Comparison of ENCODE assay signal across 24 cellular contexts in genomic region chr13:56189978-56190377, GRCh38.
DNase-seq lines count a peak whose midpoint lies in the region; FAIRE-seq and TF ChIP-seq lines count a peak whose summit lies in the region.
"Had no signal": no experiment of that assay in that cellular context is flagged by ENCODE, and none has a peak within 500 bp of the region (broad histone marks: within the 10 kb centered on the region; RNA-seq: fewer than 3 reads in every experiment).

No MANE protein-coding gene starts in this region.

- no peaks in the 10 kb centered on the region for H3K4me1 ChIP-seq in H9 (ENCODE audit: insufficient read depth, low read length)
- H3K4me1 ChIP-seq in neuronal stem cell (ENCODE audit: control insufficient read depth in 2 of 2, insufficient read depth in 1 of 2, low read depth in 1 of 2, low read length in 2 of 2) = no peaks in the 10 kb centered on the region
- H3K4me1 ChIP-seq: BE2C, BLaER1, Caco-2 had no signal

- H2BK12ac ChIP-seq in H9 (ENCODE audit: insufficient read length, low read depth, low read length) = no peak overlapping the region
- no peak overlapping the region for H2BK12ac ChIP-seq in neuronal stem cell (ENCODE audit: low read length)

- no peaks in the 10 kb centered on the region for H3K27me3 ChIP-seq in H9 (ENCODE audit: insufficient read depth, low read length)
- H3K27me3 ChIP-seq in bronchial epithelial cell (ENCODE audit: control insufficient read depth, insufficient read depth, low read length) = no peaks in the 10 kb centered on the region
- no peaks in the 10 kb centered on the region for H3K27me3 ChIP-seq in neuronal stem cell (ENCODE audit: control insufficient read depth in 3 of 3, insufficient read depth in 3 of 3, low read depth in 1 of 3, low read length in 3 of 3)
- H3K27me3 ChIP-seq: BE2C, BLaER1 had no signal

- H2AK5ac ChIP-seq in H9 (ENCODE audit: insufficient read length, low read length) = no peak overlapping the region
- no peak overlapping the region for H2AK5ac ChIP-seq in neuronal stem cell (ENCODE audit: low read depth, low read length)

- H3K4ac ChIP-seq in H9 (ENCODE audit: low read depth, low read length) = no peak overlapping the region
- no peak overlapping the region for H3K4ac ChIP-seq in neuronal stem cell (ENCODE audit: low read length)

- H3K79me2 ChIP-seq in H9 (ENCODE audit: insufficient read depth, low read length) = no peaks in the 10 kb centered on the region

- H2BK20ac ChIP-seq in H9 (ENCODE audit: low read depth, low read length, poor library complexity, severe bottlenecking) = no peak overlapping the region

- no peak for DNase-seq in H9
- DNase-seq in bronchial epithelial cell (ENCODE audit: low read depth) = no peak
- no peak for DNase-seq in neuronal stem cell (ENCODE audit: low spot score)
- no peak for DNase-seq in GM19238 (ENCODE audit: insufficient read length, low spot score)
- DNase-seq in NCI-H2081 treated with DMSO at 0.1 percent for 48 hours (lab: John Stamatoyannopoulos, UW) = no peak
- no peak for DNase-seq in COLO668 (lab: John Stamatoyannopoulos, UW; ENCODE audit: unreplicated experiment)
- no peak for DNase-seq in activated CD8-positive, alpha-beta memory T cell treated with anti-CD3 and anti-CD28 coated beads, Interleukin-2, amount 50 U/mL, for 4 hours
- DNase-seq: 8988T; ACHN; BE2C; C1 segment of cervical spinal cord; Caco-2; Calu3; CD4-positive, alpha-beta memory T cell; CD4-positive, CD25-positive, alpha-beta regulatory T cell; CD8-positive, alpha-beta memory T cell; DMS79 treated with DMSO at 0.1 percent for 48 hours; GF-D8 had no signal

- H3K23ac ChIP-seq in H9 (ENCODE audit: insufficient read length, low read depth, low read length) (no peak overlapping the region), neuronal stem cell (ENCODE audit: low read depth, low read length, poor library complexity) (no peak overlapping the region)

- H4K5ac ChIP-seq in H9 (ENCODE audit: insufficient read length, low read depth, low read length) = no peak overlapping the region

- no peak overlapping the region for H3T11ph ChIP-seq in H9 (ENCODE audit: low read length)

- H3K27ac ChIP-seq in H9 (ENCODE audit: insufficient read length, low read depth, low read length) (no peak overlapping the region), neuronal stem cell (replicated peaks; ENCODE audit: low read length) (no peak overlapping the region)
- H3K27ac ChIP-seq: BLaER1 had no signal

- no peaks in the 10 kb centered on the region for H3K79me1 ChIP-seq in H9 (ENCODE audit: insufficient read depth, low read depth, low read length, poor library complexity, severe bottlenecking)
- H3K79me1 ChIP-seq in neuronal stem cell (ENCODE audit: low read depth, low read length) = no peaks in the 10 kb centered on the region

- no peaks in the 10 kb centered on the region for H3K23me2 ChIP-seq in H9 (ENCODE audit: insufficient read length, low read depth, low read length, poor library complexity, severe bottlenecking)

- WGBS in H9 (ENCODE audit: extremely low coverage, insufficient read length, low lambda C conversion rate) = no CpG with 5 or more reads among the region's 5 CpGs
- no CpG with 5 or more reads among the region's 5 CpGs for WGBS in neuronal stem cell (ENCODE audit: extremely low coverage in 2 of 2, insufficient read length in 2 of 2, insufficient replicate concordance in 1 of 2), 2 donors

- H3K27me3 Mint-ChIP-seq in H9 (ENCODE audit: low read depth) = peaks cover 2% of the 10 kb centered on the region
- H3K27me3 Mint-ChIP-seq: CD4-positive, alpha-beta memory T cell; CD4-positive, CD25-positive, alpha-beta regulatory T cell; CD8-positive, alpha-beta memory T cell had no signal

- FAIRE-seq in bronchial epithelial cell (lab: Jason Lieb, UNC) = peak; percentile 18
- FAIRE-seq: A204.1, D721Med, G401.6, GM12891 had no signal

- H3K36me3 ChIP-seq in bronchial epithelial cell (ENCODE audit: control insufficient read depth, insufficient read depth, low read length) (no peaks in the 10 kb centered on the region), neuronal stem cell (replicated peaks in 1 of 2; ENCODE audit: control insufficient read depth in 2 of 2, insufficient read depth in 2 of 2, low read length in 2 of 2) (no peaks in the 10 kb centered on the region)
- H3K36me3 ChIP-seq: BE2C, BLaER1 had no signal

- no peak overlapping the region for H3K56ac ChIP-seq in H9 (ENCODE audit: insufficient read length, low read depth, low read length)

- no peak overlapping the region for H2BK120ac ChIP-seq in H9 (ENCODE audit: low read depth, low read length, poor library complexity, severe bottlenecking)
- no peak overlapping the region for H2BK120ac ChIP-seq in neuronal stem cell (ENCODE audit: low read depth, low read length)

- no peak for TF ChIP-seq CTCF in H9 (conservative IDR thresholded peaks at IDR 0.05)
- TF ChIP-seq CTCF in bronchial epithelial cell (IDR thresholded peaks at IDR 0.05; ENCODE audit: insufficient read depth, low read length, severe bottlenecking) = no peak

- H2BK15ac ChIP-seq in H9 (ENCODE audit: low read depth, low read length) (no peak overlapping the region), neuronal stem cell (ENCODE audit: low read length) (peak overlapping the region; percentile 58)

- peak overlapping the region; percentile 3; the same call in 1 of the 2 replicates for H3K14ac ChIP-seq in H9 (ENCODE audit: insufficient read depth, low read length)
- no peak overlapping the region for H3K14ac ChIP-seq in neuronal stem cell (ENCODE audit: low read length)

- H3K4me3 Mint-ChIP-seq in H9 = no peak overlapping the region
- H3K4me3 Mint-ChIP-seq: CD14-positive monocyte; CD4-positive, alpha-beta memory T cell; CD4-positive, CD25-positive, alpha-beta regulatory T cell; CD8-positive, alpha-beta memory T cell had no signal

- no peak overlapping the region for H2AFZ ChIP-seq in H9 (ENCODE audit: low read length)
- no peak overlapping the region for H2AFZ ChIP-seq in neuronal stem cell (ENCODE audit: low read length)

- H4K8ac ChIP-seq in H9 (replicated peaks; ENCODE audit: insufficient read length, low read depth, low read length) = no peak overlapping the region
- no peak overlapping the region for H4K8ac ChIP-seq in neuronal stem cell (ENCODE audit: low read depth, low read length)

- no peak overlapping the region for H3K4me2 ChIP-seq in H9 (ENCODE audit: insufficient read depth, insufficient read length, low read length)
- H3K4me2 ChIP-seq in neuronal stem cell (ENCODE audit: insufficient read depth, low read length, poor library complexity, severe bottlenecking) = no peak overlapping the region
- H3K4me2 ChIP-seq: BLaER1 had no signal

- H3K27ac Mint-ChIP-seq in H9 = no peak overlapping the region; a peak in 1 of 7 replicates
- H3K27ac Mint-ChIP-seq: CD14-positive monocyte; CD4-positive, alpha-beta memory T cell; CD4-positive, CD25-positive, alpha-beta regulatory T cell; CD8-positive, alpha-beta memory T cell had no signal

- H3K18ac ChIP-seq in H9 (ENCODE audit: insufficient read length, low read depth, low read length) (no peak overlapping the region), neuronal stem cell (ENCODE audit: low read length) (no peak overlapping the region)

- H3K4me3 ChIP-seq in bronchial epithelial cell (ENCODE audit: low read depth, low read length) (no peak overlapping the region), neuronal stem cell (ENCODE audit: low read length in 2 of 2) (no peak overlapping the region)
- H3K4me3 ChIP-seq: BLaER1 had no signal

- H4K91ac ChIP-seq in H9 (ENCODE audit: insufficient read length, low read depth, low read length) (no peak overlapping the region), neuronal stem cell (ENCODE audit: low read depth, low read length, poor library complexity) (no peak overlapping the region)

- no peaks in the 10 kb centered on the region for H4K20me1 ChIP-seq in H9 (ENCODE audit: control insufficient read depth, insufficient read depth, insufficient read length)
- H4K20me1 ChIP-seq: BLaER1 had no signal

- no peak overlapping the region for H2BK5ac ChIP-seq in H9 (ENCODE audit: insufficient read length, low read length)
- H2BK5ac ChIP-seq in neuronal stem cell (ENCODE audit: low read length) = no peak overlapping the region

- no peak overlapping the region for H3K9ac ChIP-seq in H9 (ENCODE audit: extremely low read depth, insufficient read length, low read length)
- no peak overlapping the region for H3K9ac ChIP-seq in neuronal stem cell (ENCODE audit: low read depth, low read length, poor library complexity)
- H3K9ac ChIP-seq: BLaER1 had no signal

- H3K9me3 Mint-ChIP-seq in H9 = peaks cover 3 to 6% of the 10 kb centered on the region in 2 experiments; a peak in 3 of 5 replicates

- peaks cover 2 to 6% (median 5%) of the 10 kb centered on the region in 3 experiments; a peak in 3 of 7 replicates for H3K36me3 Mint-ChIP-seq in H9 (ENCODE audit: insufficient read depth in 1 of 3, low read depth in 3 of 3)
- H3K36me3 Mint-ChIP-seq: CD14-positive monocyte; CD4-positive, alpha-beta memory T cell; CD4-positive, CD25-positive, alpha-beta regulatory T cell; CD8-positive, alpha-beta memory T cell had no signal

- H3K9me3 ChIP-seq in H9 (ENCODE audit: control insufficient read depth, low read depth, low read length) = no peaks in the 10 kb centered on the region
- H3K9me3 ChIP-seq in neuronal stem cell (replicated peaks in 1 of 2; ENCODE audit: control insufficient read depth in 2 of 2, insufficient read depth in 1 of 2, low read depth in 1 of 2, low read length in 2 of 2) = peaks cover 0 to 2% of the 10 kb centered on the region in 2 donors
- H3K9me3 ChIP-seq: BE2C, Caco-2 had no signal

- no peaks in the 10 kb centered on the region for H3K4me1 Mint-ChIP-seq in H9
- H3K4me1 Mint-ChIP-seq: CD14-positive monocyte; CD4-positive, alpha-beta memory T cell; CD4-positive, CD25-positive, alpha-beta regulatory T cell; CD8-positive, alpha-beta memory T cell had no signal
